ENCODE assay signal across 18 cellular contexts in genomic region chr11:26741036-26741435, GRCh38. TPM values are rescaled to one million over a fixed set of nuclear protein-coding genes. Genes with fewer than 3 reads are reported as not detected.
DNase-seq lines count a peak whose midpoint lies in the region; ATAC-seq and TF ChIP-seq lines count a peak whose summit lies in the region.
"Had no signal": no experiment of that assay in that cellular context is flagged by ENCODE, and none has a peak within 500 bp of the region (broad histone marks: within the 10 kb centered on the region; RNA-seq: fewer than 3 reads in every experiment).

No MANE protein-coding gene starts in this region.

- no peak overlapping the region for H3K27ac ChIP-seq in foreskin keratinocyte
- H3K27ac ChIP-seq: BLaER1, right atrium auricular region had no signal

- H3K4me3 ChIP-seq in AG10803 (ENCODE audit: low read length) = no peak overlapping the region
- H3K4me3 ChIP-seq: BLaER1, right atrium auricular region had no signal

- no peaks in the 10 kb centered on the region for H3K27me3 ChIP-seq in foreskin keratinocyte
- H3K27me3 ChIP-seq: BLaER1, right atrium auricular region had no signal

- peak; percentile 25 for ATAC-seq in foreskin keratinocyte
- no peak for ATAC-seq in GM18520 (IDR thresholded peaks at IDR 0.05; ENCODE audit: unreplicated experiment)
- no peak for ATAC-seq in GM18502 (IDR thresholded peaks at IDR 0.05; ENCODE audit: poor library complexity, unreplicated experiment)
- ATAC-seq: PC-3 had no signal

- no peak for TF ChIP-seq CTCF in AG10803 (conservative IDR thresholded peaks at IDR 0.05; ENCODE audit: low read length)
- TF ChIP-seq CTCF in foreskin keratinocyte (conservative IDR thresholded peaks at IDR 0.05) = no peak
- TF ChIP-seq CTCF in GM20000 (IDR thresholded peaks at IDR 0.05; ENCODE audit: extremely low read depth, missing control alignments) = no peak

- H3K4me1 ChIP-seq in foreskin keratinocyte = no peaks in the 10 kb centered on the region
- H3K4me1 ChIP-seq: BLaER1, right atrium auricular region had no signal

- DNase-seq in AG10803 (ENCODE audit: low read depth) = peak; percentile 36
- DNase-seq in HS-27A (ENCODE audit: low read depth) = peak; percentile 51
- peak; percentile 12 for DNase-seq in amniotic epithelial cell (ENCODE audit: low read depth)
- DNase-seq in foreskin keratinocyte = peak in 1 of 2 donors; percentile 37
- DNase-seq in HUDEP-2 (lab: John Stamatoyannopoulos, UW; ENCODE audit: unreplicated experiment in 76 of 76) = no peak
- DNase-seq in GM20000 (ENCODE audit: low spot score) = no peak
- DNase-seq: activated CD4-positive, alpha-beta T cell treated with anti-CD3 and anti-CD28 coated beads, Interleukin-2, amount 50 U/mL, for 1 hour; IMR-90; mesendoderm; NCI-H1092; NCI-H510A treated with DMSO at 0.1 percent for 48 hours; PC-3; substantia nigra had no signal

RNA-seq across cellular contexts. Expression of gene SLC5A12, which starts 19.2 kb away (rescaled TPM):
- total RNA-seq in foreskin keratinocyte = not detected in 2 replicates
- polyA plus RNA-seq in foreskin keratinocyte = not detected in 2 replicates
- total RNA-seq: IMR-90, PC-3 had no signal
- polyA plus RNA-seq: IMR-90, neural cell had no signal

Comparison
In these comparisons a context has a peak if more than half of its experiments do, and no peak if none do; other contexts are left out.
1. DNase-seq: peak in AG10803 (single experiment), HS-27A (single experiment) and amniotic epithelial cell (single experiment); none in HUDEP-2 (0 of 76) and GM20000 (single experiment).